Comparison of ENCODE assay signal across 18 cellular contexts in the genomic region with DNA sequence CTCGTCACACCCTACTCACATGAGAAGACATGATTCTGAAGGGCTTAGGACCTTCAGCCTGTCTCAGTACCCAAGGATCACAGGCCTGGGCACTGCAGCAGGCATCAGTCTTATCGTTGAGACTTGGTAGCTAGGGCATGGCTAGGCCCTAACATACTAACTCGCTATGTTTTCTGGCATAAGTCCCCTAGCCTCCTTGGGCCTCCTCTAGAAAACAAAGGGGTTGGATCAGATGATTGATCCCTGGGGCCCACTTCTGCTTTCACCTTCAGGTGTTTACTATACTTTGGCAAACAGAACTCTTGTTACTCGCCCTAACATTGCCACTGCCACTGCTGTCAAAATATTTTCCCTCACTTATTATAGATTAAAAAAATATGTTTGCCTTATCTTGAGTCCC. TPM values are rescaled to one million over a fixed set of nuclear protein-coding genes. Genes with fewer than 3 reads are reported as not detected.
A peak's percentile ranks its signal among the peaks of the same experiment; 100 is the strongest.
DNase-seq lines count a peak whose midpoint lies in the region; ATAC-seq and TF ChIP-seq lines count a peak whose summit lies in the region.
"Had no signal": no experiment of that assay in that cellular context is flagged by ENCODE, and none has a peak within 500 bp of the region (broad histone marks: within the 10 kb centered on the region; RNA-seq: fewer than 3 reads in every experiment).

No MANE protein-coding gene starts in this region.

- TF ChIP-seq POLR2A in heart left ventricle (IDR thresholded peaks at IDR 0.05) (no peak), vagina (IDR thresholded peaks at IDR 0.05) (no peak)

- intact Hi-C loops in heart left ventricle (cut with DNase I): no loop called here
- intact Hi-C loops in vagina (cut with DNase I): no loop called here

- no peak for DNase-seq in right atrium auricular region (ENCODE audit: low spot score)
- DNase-seq in heart left ventricle: no peak
- peak; percentile 53 for DNase-seq in NCI-H345 treated with DMSO at 0.1 percent for 48 hours (lab: John Stamatoyannopoulos, UW; ENCODE audit: unreplicated experiment)
- no peak for DNase-seq in vagina (ENCODE audit: extremely low spot score in 2 of 2)
- no peak for DNase-seq in SHP77 treated with DMSO at 0.1 percent for 48 hours (lab: John Stamatoyannopoulos, UW)
- DNase-seq: Calu3; CD4-positive, alpha-beta memory T cell; NCI-H1105 treated with DMSO at 0.1 percent for 48 hours; NCI-H1694 treated with DMSO at 0.1 percent for 48 hours; OCI-M1; RPMI8226; SJCRH30 had no signal

- peak overlapping the region; percentile 53 to 75 for H3K27ac ChIP-seq in right atrium auricular region
- H3K27ac ChIP-seq in heart left ventricle: no peak overlapping the region
- H3K27ac ChIP-seq in vagina: peak overlapping the region; percentile 33
- H3K27ac ChIP-seq: A549, BLaER1, SJCRH30 had no signal

- H3K4me3 ChIP-seq in right atrium auricular region (no peak overlapping the region), heart left ventricle (no peak overlapping the region), vagina (no peak overlapping the region)
- H3K4me3 ChIP-seq: A549, BLaER1, HAP-1, SJCRH30 had no signal

- TF ChIP-seq CTCF in right atrium auricular region (IDR thresholded peaks at IDR 0.05): no peak
- TF ChIP-seq CTCF in heart left ventricle (IDR thresholded peaks at IDR 0.05): no peak
- TF ChIP-seq CTCF in vagina (IDR thresholded peaks at IDR 0.05): no peak

- no peaks in the 10 kb centered on the region for H3K9me3 ChIP-seq in right atrium auricular region
- no peaks in the 10 kb centered on the region for H3K9me3 ChIP-seq in heart left ventricle
- H3K9me3 ChIP-seq in vagina: no peaks in the 10 kb centered on the region
- H3K9me3 ChIP-seq: A549, BLaER1, HAP-1, SJCRH30 had no signal

- WGBS in heart left ventricle, 4 donors: 67 to 86% (median 73%) methylated on average over 3 to 4 of the region's 4 CpGs

- H3K36me3 ChIP-seq in right atrium auricular region (no peaks in the 10 kb centered on the region), heart left ventricle (no peaks in the 10 kb centered on the region), vagina (no peaks in the 10 kb centered on the region)
- H3K36me3 ChIP-seq: BLaER1, HAP-1, SJCRH30 had no signal

- ATAC-seq in heart left ventricle: no peak
- ATAC-seq in HG02870 (IDR thresholded peaks at IDR 0.05; ENCODE audit: unreplicated experiment): peak; percentile 34
- no peak for ATAC-seq in SK-N-SH treated with all-trans-retinoic acid at 6 μM for 48 hours
- ATAC-seq: A549 had no signal

- peaks cover 0 to 21% of the 10 kb centered on the region in 2 donors for H3K4me1 ChIP-seq in right atrium auricular region
- H3K4me1 ChIP-seq in heart left ventricle: peaks cover 0 to 16% (median 2%) of the 10 kb centered on the region in 12 donors
- H3K4me1 ChIP-seq in vagina: peaks cover 15% of the 10 kb centered on the region
- H3K4me1 ChIP-seq: A549, BLaER1, SJCRH30 had no signal

- no peaks in the 10 kb centered on the region for H3K27me3 ChIP-seq in right atrium auricular region
- no peaks in the 10 kb centered on the region for H3K27me3 ChIP-seq in heart left ventricle
- H3K27me3 ChIP-seq in vagina: no peaks in the 10 kb centered on the region
- H3K27me3 ChIP-seq: BLaER1 had no signal

TF ChIP-seq in SK-N-SH treated with all-trans-retinoic acid at 6 μM for 48 hours, 23 proteins besides CTCF, POLR2A, EP300 and RAD21:
- TF ChIP-seq ZC3H10 (CRISPR knock-in tag; IDR thresholded peaks at IDR 0.05) (no peak), CSDC2 (CRISPR knock-in tag; IDR thresholded peaks at IDR 0.05) (no peak), TOX (CRISPR knock-in tag; IDR thresholded peaks at IDR 0.05; ENCODE audit: borderline replicate concordance) (no peak)
- TF ChIP-seq, protein P1, sequence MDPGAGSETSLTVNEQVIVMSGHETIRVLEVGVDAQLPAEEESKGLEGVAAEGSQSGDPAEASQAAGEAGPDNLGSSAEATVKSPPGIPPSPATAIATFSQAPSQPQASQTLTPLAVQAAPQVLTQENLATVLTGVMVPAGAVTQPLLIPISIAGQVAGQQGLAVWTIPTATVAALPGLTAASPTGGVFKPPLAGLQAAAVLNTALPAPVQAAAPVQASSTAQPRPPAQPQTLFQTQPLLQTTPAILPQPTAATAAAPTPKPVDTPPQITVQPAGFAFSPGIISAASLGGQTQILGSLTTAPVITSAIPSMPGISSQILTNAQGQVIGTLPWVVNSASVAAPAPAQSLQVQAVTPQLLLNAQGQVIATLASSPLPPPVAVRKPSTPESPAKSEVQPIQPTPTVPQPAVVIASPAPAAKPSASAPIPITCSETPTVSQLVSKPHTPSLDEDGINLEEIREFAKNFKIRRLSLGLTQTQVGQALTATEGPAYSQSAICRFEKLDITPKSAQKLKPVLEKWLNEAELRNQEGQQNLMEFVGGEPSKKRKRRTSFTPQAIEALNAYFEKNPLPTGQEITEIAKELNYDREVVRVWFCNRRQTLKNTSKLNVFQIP (CRISPR knock-in tag; IDR thresholded peaks at IDR 0.05; ENCODE audit: borderline replicate concordance, low read depth): no peak

RNA-seq across cellular contexts. Expression of gene VSNL1, which starts 44.2 kb away (rescaled TPM):
- 10 to 100 TPM; 30.2 to 41.7 TPM for total RNA-seq in right atrium auricular region
- total RNA-seq in heart left ventricle: 10 to 100 TPM in 8 of 9 donors, 1 to 10 TPM in 1; 2.6 to 26.3 (median 19.6) TPM
- polyA plus RNA-seq in heart left ventricle: 1 to 10 TPM; 8.3 to 8.5 TPM
- total RNA-seq in vagina: 19.2 TPM
- total RNA-seq: Calu3; CD4-positive, alpha-beta memory T cell; NCI-H460; SJCRH30 had no signal
- polyA plus RNA-seq: A549; CD4-positive, alpha-beta memory T cell had no signal

Comparison
In these comparisons a context has a peak if more than half of its experiments do, and no peak if none do; other contexts are left out.
1. H3K27ac ChIP-seq: peak in right atrium auricular region (2 of 2) and vagina (single experiment); none in heart left ventricle (0 of 12).